Comparison of ENCODE assay signal across 8 cellular contexts in the genomic region with DNA sequence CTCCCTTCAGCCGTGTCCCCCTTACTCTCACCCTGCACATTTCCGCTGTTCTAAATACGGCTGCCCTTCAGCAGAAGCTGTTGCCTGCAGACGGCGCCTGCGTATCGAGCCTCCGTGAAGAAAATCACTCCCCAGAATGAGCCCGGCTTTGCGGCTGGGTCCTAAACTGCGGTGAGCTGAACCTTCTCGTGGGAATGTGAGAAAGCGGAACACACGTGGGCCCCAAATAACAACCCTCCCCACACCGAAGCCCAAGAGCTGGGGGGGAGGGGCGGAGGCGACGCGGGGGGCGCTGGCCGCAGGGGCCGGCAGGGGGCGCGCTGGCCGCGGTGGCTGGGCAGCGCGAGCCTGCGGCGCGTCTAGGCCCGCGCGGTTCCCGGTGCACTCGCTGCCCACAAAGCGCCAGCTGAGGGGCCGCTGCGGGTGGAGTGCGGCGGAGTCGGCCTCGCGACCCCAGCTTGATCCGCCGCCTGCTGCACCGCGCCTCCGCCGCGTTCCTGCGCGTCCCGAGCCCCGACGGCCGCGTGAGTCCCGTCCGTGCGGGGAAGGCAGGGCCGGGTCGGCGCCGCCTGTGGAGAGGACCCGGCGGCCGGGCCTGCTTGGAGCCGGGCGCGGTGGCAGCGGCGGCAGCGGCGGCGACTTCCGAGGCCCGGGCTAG. TPM values are rescaled to one million over a fixed set of nuclear protein-coding genes. Genes with fewer than 3 reads are reported as not detected.
A peak's percentile ranks its signal among the peaks of the same experiment; 100 is the strongest.
DNase-seq lines count a peak whose midpoint lies in the region; ATAC-seq and TF ChIP-seq lines count a peak whose summit lies in the region.

A gene with protein sequence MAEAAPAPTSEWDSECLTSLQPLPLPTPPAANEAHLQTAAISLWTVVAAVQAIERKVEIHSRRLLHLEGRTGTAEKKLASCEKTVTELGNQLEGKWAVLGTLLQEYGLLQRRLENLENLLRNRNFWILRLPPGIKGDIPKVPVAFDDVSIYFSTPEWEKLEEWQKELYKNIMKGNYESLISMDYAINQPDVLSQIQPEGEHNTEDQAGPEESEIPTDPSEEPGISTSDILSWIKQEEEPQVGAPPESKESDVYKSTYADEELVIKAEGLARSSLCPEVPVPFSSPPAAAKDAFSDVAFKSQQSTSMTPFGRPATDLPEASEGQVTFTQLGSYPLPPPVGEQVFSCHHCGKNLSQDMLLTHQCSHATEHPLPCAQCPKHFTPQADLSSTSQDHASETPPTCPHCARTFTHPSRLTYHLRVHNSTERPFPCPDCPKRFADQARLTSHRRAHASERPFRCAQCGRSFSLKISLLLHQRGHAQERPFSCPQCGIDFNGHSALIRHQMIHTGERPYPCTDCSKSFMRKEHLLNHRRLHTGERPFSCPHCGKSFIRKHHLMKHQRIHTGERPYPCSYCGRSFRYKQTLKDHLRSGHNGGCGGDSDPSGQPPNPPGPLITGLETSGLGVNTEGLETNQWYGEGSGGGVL (plus strand): TSS at position 382 of the 658 bp plus-strand sequence. CDS start 290 bp downstream, outside the sequence.

- TF ChIP-seq CTCF in endodermal cell (conservative IDR thresholded peaks at IDR 0.05) (peak; percentile 92), mesothelial cell of epicardium (IDR thresholded peaks at IDR 0.05; ENCODE audit: unreplicated experiment) (peak; percentile 60)

- H3K27ac Mint-ChIP-seq in activated CD8-positive, alpha-beta memory T cell treated with anti-CD3 and anti-CD28 coated beads, Interleukin-2, amount 10 ng/mL, durations not matched to agents 7 days and 5 days, result peak within 1 kb of the TSS; percentile 88
- H3K27ac Mint-ChIP-seq in endodermal cell (peak within 1 kb of the TSS; percentile 94), mesothelial cell of epicardium (peak within 1 kb of the TSS; percentile 97)

- DNase-seq in COLO829 (ENCODE audit: low spot score) (peak; percentile 86), NT2/D1 (ENCODE audit: low read depth, low spot score) (no peak), endodermal cell (peak; percentile 91), mesothelial cell of epicardium (ENCODE audit: low spot score in 2 of 2, unreplicated experiment in 2 of 2) (peak; percentile 62 to 81)
- peak; percentile 79 for DNase-seq in activated CD8-positive, alpha-beta memory T cell treated with anti-CD3 and anti-CD28 coated beads, Interleukin-2, amount 10 ng/mL, durations not matched to agents 7 days and 5 days
- peak; percentile 59 to 61 for DNase-seq in stimulated activated CD8-positive, alpha-beta memory T cell treated with anti-CD3 and anti-CD28 coated beads, Interleukin-2, amount 100 ng/mL, for 1 hour (ENCODE audit: low read depth in 2 of 2)

- 4 to 42% methylated on average over 8 to 78 of the region's 78 CpGs for WGBS in endodermal cell (ENCODE audit: insufficient coverage in 1 of 2, insufficient read length in 1 of 2), 2 experiments

- H3K4me1 ChIP-seq in NT2/D1 (ENCODE audit: insufficient read depth, insufficient read length) (peaks cover 2% of the 10 kb centered on the region), endodermal cell (ENCODE audit: control insufficient read depth, insufficient read depth, low read length) (no peaks in the 10 kb centered on the region)

- no peaks in the 10 kb centered on the region for H3K9me3 ChIP-seq in NT2/D1 (ENCODE audit: insufficient read depth, low read length)
- H3K9me3 ChIP-seq in endodermal cell (ENCODE audit: control insufficient read depth, low read length), result no peaks in the 10 kb centered on the region

- H3K27ac ChIP-seq in endodermal cell (ENCODE audit: low read depth, low read length), result peak within 1 kb of the TSS; percentile 77

- H3K9ac ChIP-seq in NT2/D1 (ENCODE audit: insufficient read length, low read depth), result peak within 1 kb of the TSS; percentile 92
- peak within 1 kb of the TSS; percentile 68 for H3K9ac ChIP-seq in endodermal cell (ENCODE audit: extremely low read depth, low read length, poor library complexity, severe bottlenecking)

- ATAC-seq in GM19438 (IDR thresholded peaks at IDR 0.05; ENCODE audit: low read depth, unreplicated experiment), result peak; percentile 66
- ATAC-seq in HG03565 (IDR thresholded peaks at IDR 0.05; ENCODE audit: unreplicated experiment), result peak; percentile 53
- peak; percentile 82 for ATAC-seq in activated CD8-positive, alpha-beta memory T cell treated with anti-CD3 and anti-CD28 coated beads, Interleukin-2, amount 10 ng/mL, durations not matched to agents 7 days and 5 days

- H3K36me3 ChIP-seq in NT2/D1 (ENCODE audit: insufficient read depth, insufficient read length, low read length), result no peaks in the 10 kb centered on the region
- no peaks in the 10 kb centered on the region for H3K36me3 ChIP-seq in endodermal cell (ENCODE audit: control insufficient read depth, insufficient read depth, low read length)

- H3K27me3 Mint-ChIP-seq in activated CD8-positive, alpha-beta memory T cell treated with anti-CD3 and anti-CD28 coated beads, Interleukin-2, amount 10 ng/mL, durations not matched to agents 7 days and 5 days, result no peaks in the 10 kb centered on the region
- H3K27me3 Mint-ChIP-seq in endodermal cell (ENCODE audit: insufficient read depth) (no peaks in the 10 kb centered on the region), mesothelial cell of epicardium (ENCODE audit: low read depth) (no peaks in the 10 kb centered on the region)

- H3K4me3 ChIP-seq in NT2/D1 (ENCODE audit: insufficient read length, low read depth) (peak within 1 kb of the TSS; percentile 88), endodermal cell (ENCODE audit: low read length) (peak within 1 kb of the TSS; percentile 91)

- H3K4me1 Mint-ChIP-seq in activated CD8-positive, alpha-beta memory T cell treated with anti-CD3 and anti-CD28 coated beads, Interleukin-2, amount 10 ng/mL, durations not matched to agents 7 days and 5 days, result peaks cover 29% of the 10 kb centered on the region
- H3K4me1 Mint-ChIP-seq in endodermal cell, result peaks cover 22% of the 10 kb centered on the region
- H3K4me1 Mint-ChIP-seq in mesothelial cell of epicardium, result peaks cover 46% of the 10 kb centered on the region

- H3K9me3 Mint-ChIP-seq in activated CD8-positive, alpha-beta memory T cell treated with anti-CD3 and anti-CD28 coated beads, Interleukin-2, amount 10 ng/mL, durations not matched to agents 7 days and 5 days (ENCODE audit: low read depth), result no peaks in the 10 kb centered on the region
- H3K9me3 Mint-ChIP-seq in endodermal cell (no peaks in the 10 kb centered on the region), mesothelial cell of epicardium (no peaks in the 10 kb centered on the region)

- CTCF ChIA-PET in activated CD8-positive, alpha-beta memory T cell treated with anti-CD3 and anti-CD28 coated beads, Interleukin-2, amount 10 ng/mL, durations not matched to agents 7 days and 5 days (lab: Charles Lee), result interaction anchor here (0.6 to 4.6 kb wide), 20 partner anchors 9 to 276 kb away, joined by 3 to 61 read pairs (median 5); a partner anchor contains a TSS

- H3K4me3 Mint-ChIP-seq in activated CD8-positive, alpha-beta memory T cell treated with anti-CD3 and anti-CD28 coated beads, Interleukin-2, amount 10 ng/mL, durations not matched to agents 7 days and 5 days, result peak within 1 kb of the TSS; percentile 90
- H3K4me3 Mint-ChIP-seq in endodermal cell (peak within 1 kb of the TSS; percentile 77), mesothelial cell of epicardium (peak within 1 kb of the TSS; percentile 90)

- no peaks in the 10 kb centered on the region for H3K27me3 ChIP-seq in NT2/D1 (ENCODE audit: insufficient read depth, insufficient read length)
- H3K27me3 ChIP-seq in endodermal cell (ENCODE audit: control insufficient read depth, insufficient read depth, low read length, poor library complexity, severe bottlenecking), result no peaks in the 10 kb centered on the region

- H3K36me3 Mint-ChIP-seq in activated CD8-positive, alpha-beta memory T cell treated with anti-CD3 and anti-CD28 coated beads, Interleukin-2, amount 10 ng/mL, durations not matched to agents 7 days and 5 days, result peaks cover 7% of the 10 kb centered on the region
- H3K36me3 Mint-ChIP-seq in endodermal cell (ENCODE audit: low read depth) (peaks cover 4% of the 10 kb centered on the region), mesothelial cell of epicardium (no peaks in the 10 kb centered on the region)

RNA-seq across cellular contexts. Expression of the gene that starts here (rescaled TPM):
- total RNA-seq in activated CD8-positive, alpha-beta memory T cell treated with anti-CD3 and anti-CD28 coated beads, Interleukin-2, amount 10 ng/mL, durations not matched to agents 7 days and 5 days, result 10 to 100 TPM; 12.1 to 13.2 TPM
- total RNA-seq in endodermal cell (10 to 100 TPM; 13.4 to 21.2 TPM), mesothelial cell of epicardium (20.0 to 21.9 TPM (median 20.6 TPM) in 3 replicates)
- polyA plus RNA-seq in endodermal cell (2013, experiment 1 of 2), result 10.3 TPM
- 8.2 TPM for polyA plus RNA-seq in endodermal cell (2013, experiment 2 of 2)
